9 cellular contexts compared by ENCODE assay signal in the genomic region with DNA sequence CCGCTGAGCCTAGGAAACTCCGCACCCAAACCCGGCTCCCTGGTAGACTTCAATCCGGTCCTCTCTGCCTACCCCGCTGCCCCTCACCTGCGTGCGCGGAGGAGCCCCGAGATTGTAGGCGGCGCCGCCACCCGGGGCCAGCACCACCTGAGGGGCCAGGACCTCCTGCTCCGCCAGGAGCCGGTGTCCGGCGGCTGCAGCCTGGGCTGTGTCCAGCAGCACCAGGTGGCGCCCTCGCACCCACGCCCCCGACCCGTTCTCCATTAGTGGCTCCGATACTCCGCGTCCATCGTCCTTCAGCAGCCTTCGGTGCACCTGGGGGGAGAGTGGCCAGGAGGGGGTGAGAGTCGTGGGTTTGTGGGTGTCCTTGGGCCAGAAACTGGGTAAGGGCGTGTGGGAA. TPM values are rescaled to one million over a fixed set of nuclear protein-coding genes. Genes with fewer than 3 reads are reported as not detected.
A peak's percentile ranks its signal among the peaks of the same experiment; 100 is the strongest.
DNase-seq lines count a peak whose midpoint lies in the region; ATAC-seq and TF ChIP-seq lines count a peak whose summit lies in the region.
"Had no signal": no experiment of that assay in that cellular context is flagged by ENCODE, and none has a peak within 500 bp of the region (broad histone marks: within the 10 kb centered on the region; RNA-seq: fewer than 3 reads in every experiment).

No MANE protein-coding gene starts in this region.

- no peak overlapping the region for H4K5ac ChIP-seq in IMR-90 (ENCODE audit: low read depth, low read length)

- H3K9ac ChIP-seq in IMR-90 (ENCODE audit: low read depth, low read length) = no peak overlapping the region

- H2AK5ac ChIP-seq in IMR-90 (ENCODE audit: low read depth, low read length) = no peak overlapping the region

- ATAC-seq in IMR-90 (ENCODE audit: low read depth) (peak; percentile 37), thoracic aorta (ENCODE audit: insufficient number of reproducible peaks, low FRiP score, low read depth) (no peak), HG03378 (IDR thresholded peaks at IDR 0.05; ENCODE audit: unreplicated experiment) (no peak)

- no peak overlapping the region for H3K18ac ChIP-seq in IMR-90 (ENCODE audit: low read depth, low read length)

- H3K4me3 ChIP-seq in IMR-90 (ENCODE audit: insufficient read depth, low read depth, low read length) = no peak overlapping the region
- H3K4me3 ChIP-seq in dorsolateral prefrontal cortex = peak overlapping the region in 48 of 59 donors; percentile 7 to 57 (median 39)
- peak overlapping the region; percentile 63 for H3K4me3 ChIP-seq in thoracic aorta

- H2BK15ac ChIP-seq in IMR-90 (ENCODE audit: low read depth, low read length) = no peak overlapping the region

- in situ Hi-C loops in IMR-90 (cut with MboI; ENCODE audit: low sequenced_read_pairs) = no loop called here

- H2BK20ac ChIP-seq in IMR-90 (ENCODE audit: low read depth, low read length) = no peak overlapping the region

- TF ChIP-seq RAD21 in IMR-90 (IDR thresholded peaks at IDR 0.05; ENCODE audit: low read length) = no peak

- peak overlapping the region; percentile 34 for H2AFZ ChIP-seq in IMR-90 (replicated peaks; ENCODE audit: low read length, poor library complexity)

- intact Hi-C loops in IMR-90 (cut with micrococcal nuclease) (no loop called here), dorsolateral prefrontal cortex (cut with DNase I) (no loop called here)

- no peak for TF ChIP-seq POLR2A in IMR-90 (IDR thresholded peaks at IDR 0.05; ENCODE audit: low read depth, low read length)

- 0 out of 2 replicates have a peak, but pooled peaks cover 3% of the 10 kb centered on the region for H3K9me1 ChIP-seq in IMR-90 (ENCODE audit: insufficient read depth, low read length)

- H3K27ac ChIP-seq in IMR-90 (ENCODE audit: insufficient read depth, low read length) (no peak overlapping the region), dorsolateral prefrontal cortex (peak overlapping the region in 1 of 59 donors; percentile 23), thoracic aorta (no peak overlapping the region)

- no peak for DNase-seq in IMR-90
- no peak for DNase-seq in dorsolateral prefrontal cortex
- DNase-seq in left kidney (ENCODE audit: low read depth, low spot score) = peak; percentile 55
- no peak for DNase-seq in thoracic aorta (ENCODE audit: low spot score)
- DNase-seq in NCI-H1436 (lab: John Stamatoyannopoulos, UW) = no peak
- no peak for DNase-seq in NCI-H187 (lab: John Stamatoyannopoulos, UW)
- DNase-seq in stimulated activated CD4-positive, alpha-beta T cell treated with anti-CD3 and anti-CD28 coated beads, Interleukin-4, amount 100 ng/mL, for 1 hour = no peak
- DNase-seq: activated effector memory CD4-positive, alpha-beta T cell treated with Interleukin-2 at 50 U/mL for 16 hours had no signal

- CTCF ChIA-PET in IMR-90 (lab: Yijun Ruan, JAX) = no interaction called here

- H4K20me1 ChIP-seq in IMR-90 (ENCODE audit: insufficient read depth, low read length) = no peaks in the 10 kb centered on the region

- H3K4me2 ChIP-seq in IMR-90 (ENCODE audit: low read depth, low read length) = peak overlapping the region; percentile 51

- H3K36me3 ChIP-seq in IMR-90 (ENCODE audit: control insufficient read depth, insufficient read depth, low read length) (peaks cover 6% of the 10 kb centered on the region; the same call in 1 of the 2 replicates), thoracic aorta (no peaks in the 10 kb centered on the region)

- 30% methylated on average over 4 of the region's 29 CpGs; no CpG with 5 or more reads in 1 of the 2 experiments for WGBS in IMR-90 (ENCODE audit: extremely low coverage in 2 of 2, insufficient read length in 1 of 2), 2 experiments

- H4K91ac ChIP-seq in IMR-90 (ENCODE audit: insufficient read depth, low read depth, low read length) = no peak overlapping the region

- H3K9me3 ChIP-seq in IMR-90 (ENCODE audit: control insufficient read depth, insufficient read depth, low read length) (no peaks in the 10 kb centered on the region), thoracic aorta (no peaks in the 10 kb centered on the region)

- no peak overlapping the region for H2BK5ac ChIP-seq in IMR-90 (ENCODE audit: low read depth, low read length, poor library complexity, severe bottlenecking)

- no peak overlapping the region for H2AK9ac ChIP-seq in IMR-90 (replicated peaks; ENCODE audit: low read depth, low read length, poor library complexity)

- H3K27me3 ChIP-seq in IMR-90 (ENCODE audit: control insufficient read depth, insufficient read depth, low read length) = no peaks in the 10 kb centered on the region
- no peaks in the 10 kb centered on the region for H3K27me3 ChIP-seq in dorsolateral prefrontal cortex
- H3K27me3 ChIP-seq in thoracic aorta (replicated peaks; ENCODE audit: insufficient read depth) = no peaks in the 10 kb centered on the region

- TF ChIP-seq CTCF in IMR-90 (conservative IDR thresholded peaks at IDR 0.05; ENCODE audit: low read depth, low read length) = no peak
- peak in 21 of 56 donors; percentile 15 to 35 (median 22) for TF ChIP-seq CTCF in dorsolateral prefrontal cortex (IDR thresholded peaks at IDR 0.05 in 54 of 56, conservative IDR thresholded peaks at IDR 0.05 in 2 of 56; ENCODE audit: low read depth in 1 of 56, partially characterized antibody in 56 of 56)
- TF ChIP-seq CTCF in thoracic aorta (IDR thresholded peaks at IDR 0.05) = no peak

- H3K23ac ChIP-seq in IMR-90 (ENCODE audit: low read depth, low read length) = no peak overlapping the region

- H3K79me1 ChIP-seq in IMR-90 (ENCODE audit: low read depth in 1 of 2, low read length in 2 of 2) = no peaks in the 10 kb centered on the region

- H3K14ac ChIP-seq in IMR-90 (replicated peaks; ENCODE audit: low read depth, low read length) = no peak overlapping the region

- no peak overlapping the region for H3K56ac ChIP-seq in IMR-90 (ENCODE audit: extremely low read depth, insufficient read depth, low read length)

- H4K8ac ChIP-seq in IMR-90 (ENCODE audit: low read depth in 2 of 2, low read length in 2 of 2) = no peak overlapping the region

- dilution Hi-C loops in IMR-90 (cut with HindIII; ENCODE audit: low sequenced_read_pairs, unreplicated experiment) = no loop called here

- no TSS peak for BruUV-seq in IMR-90 (replicated peaks; lab: Mats Ljungman, UMichigan)

- H3K4ac ChIP-seq in IMR-90 (ENCODE audit: low read depth, low read length) = no peak overlapping the region

- H2BK120ac ChIP-seq in IMR-90 (ENCODE audit: low read depth, low read length) = no peak overlapping the region

- H3K4me1 ChIP-seq in IMR-90 (ENCODE audit: control insufficient read depth, insufficient read depth, low read length) (0 out of 2 replicates have a peak, but pooled peaks cover 2% of the 10 kb centered on the region), thoracic aorta (ENCODE audit: control insufficient read depth in 1 of 2, low read depth in 2 of 2) (peaks cover 9 to 11% of the 10 kb centered on the region in 2 donors)

- POLR2A ChIA-PET in IMR-90 (lab: Charles Lee; ENCODE audit: unreplicated experiment) = no interaction called here

TF ChIP-seq in IMR-90, 13 proteins besides CTCF, POLR2A, EP300 and RAD21 (continues in another document):
- no peak for TF ChIP-seq CEBPB (IDR thresholded peaks at IDR 0.05; ENCODE audit: low read depth, low read length)
- TF ChIP-seq FOS (IDR thresholded peaks at IDR 0.05; ENCODE audit: low read depth, low read length) = no peak
- TF ChIP-seq USF2 (IDR thresholded peaks at IDR 0.05; ENCODE audit: low read depth, low read length) = no peak
- TF ChIP-seq MAZ (IDR thresholded peaks at IDR 0.05; ENCODE audit: borderline replicate concordance, low read depth, low read length) = no peak
- TF ChIP-seq MXI1 (IDR thresholded peaks at IDR 0.05; ENCODE audit: borderline replicate concordance, low read depth, low read length) = no peak
- TF ChIP-seq SMC3 (IDR thresholded peaks at IDR 0.05; ENCODE audit: low read depth, low read length) = no peak
- TF ChIP-seq MAFK (IDR thresholded peaks at IDR 0.05; ENCODE audit: low read depth, low read length) = no peak

RNA-seq across cellular contexts. Expression of gene MAN2B1, which starts 18.5 kb away (rescaled TPM):
- total RNA-seq in IMR-90 (2012; rRNA removed) (10.4 and 10.6 TPM in 2 replicates), dorsolateral prefrontal cortex (10 to 100 TPM; 16.5 to 62.2 (median 32.8) TPM), thoracic aorta (100 to 1,000 TPM; 111 to 118 TPM)
- polyA plus RNA-seq in IMR-90 (2012; rRNA removed) = 55.4 and 64.0 TPM in 2 replicates
- 42.0 and 77.7 TPM in 2 replicates for polyA plus RNA-seq in IMR-90 (2012; cell fraction: cytosol; rRNA removed)
- 104 and 163 TPM in 2 replicates for polyA plus RNA-seq in IMR-90 (2012; cell fraction: nucleus; rRNA removed; ENCODE audit: low replicate concordance)

RNA-seq across cellular contexts. Expression of gene WDR83, which starts 18.5 kb away (rescaled TPM):
- total RNA-seq in IMR-90 (2012; rRNA removed) (5.3 and 5.9 TPM in 2 replicates), dorsolateral prefrontal cortex (10 to 100 TPM; 11.8 to 30.1 (median 19.5) TPM), thoracic aorta (10 to 100 TPM; 12.1 to 16.2 TPM)
- 8.9 and 10.5 TPM in 2 replicates for polyA plus RNA-seq in IMR-90 (2012; rRNA removed)
- 8.9 and 11.7 TPM in 2 replicates for polyA plus RNA-seq in IMR-90 (2012; cell fraction: cytosol; rRNA removed)
- 17.2 and 35.7 TPM in 2 replicates for polyA plus RNA-seq in IMR-90 (2012; cell fraction: nucleus; rRNA removed; ENCODE audit: low replicate concordance)

RNA-seq across cellular contexts. Expression of gene DHPS, which starts 33.6 kb away (rescaled TPM):
- total RNA-seq in IMR-90 (2012; rRNA removed) = 73.3 and 82.8 TPM in 2 replicates
- polyA plus RNA-seq in IMR-90 (2012; rRNA removed) = 85.0 and 88.6 TPM in 2 replicates
- polyA plus RNA-seq in IMR-90 (2012; cell fraction: cytosol; rRNA removed) = 101 and 107 TPM in 2 replicates
- 256 and 333 TPM in 2 replicates for polyA plus RNA-seq in IMR-90 (2012; cell fraction: nucleus; rRNA removed; ENCODE audit: low replicate concordance)
- 100 to 1,000 TPM in 78 of 120 experiments, 10 to 100 TPM in 42; 79.8 to 142 (median 103) TPM for total RNA-seq in dorsolateral prefrontal cortex
- 100 to 1,000 TPM; 101 to 114 TPM for total RNA-seq in thoracic aorta

RNA-seq across cellular contexts. Expression of gene ZNF791, which starts 37.4 kb away (rescaled TPM):
- total RNA-seq in IMR-90 (2012; rRNA removed) = 15.8 and 19.4 TPM in 2 replicates
- polyA plus RNA-seq in IMR-90 (2012; rRNA removed) = 7.0 and 7.1 TPM in 2 replicates
- 2.1 and 2.2 TPM in 2 replicates for polyA plus RNA-seq in IMR-90 (2012; cell fraction: cytosol; rRNA removed)
- polyA plus RNA-seq in IMR-90 (2012; cell fraction: nucleus; rRNA removed; ENCODE audit: low replicate concordance) = 2.6 and 10.8 TPM in 2 replicates
- total RNA-seq in dorsolateral prefrontal cortex = 10 to 100 TPM; 21.1 to 51.1 (median 33.9) TPM
- 10 to 100 TPM; 26.0 to 32.4 TPM for total RNA-seq in thoracic aorta

RNA-seq across cellular contexts. Expression of gene ZNF490, which starts 37.5 kb away (rescaled TPM):
- total RNA-seq in IMR-90 (2012; rRNA removed) (8.1 and 9.0 TPM in 2 replicates), dorsolateral prefrontal cortex (10 to 100 TPM; 11.0 to 31.0 (median 19.9) TPM), thoracic aorta (1 to 10 TPM; 3.4 to 8.1 TPM)
- polyA plus RNA-seq in IMR-90 (2012; rRNA removed) = 1.5 and 1.7 TPM in 2 replicates
- polyA plus RNA-seq in IMR-90 (2012; cell fraction: cytosol; rRNA removed) = 0.38 and 0.56 TPM in 2 replicates
- polyA plus RNA-seq in IMR-90 (2012; cell fraction: nucleus; rRNA removed; ENCODE audit: low replicate concordance) = 0.60 and 1.7 TPM in 2 replicates
